Comparison of ENCODE assay signal across 7 cellular contexts in the genomic region with DNA sequence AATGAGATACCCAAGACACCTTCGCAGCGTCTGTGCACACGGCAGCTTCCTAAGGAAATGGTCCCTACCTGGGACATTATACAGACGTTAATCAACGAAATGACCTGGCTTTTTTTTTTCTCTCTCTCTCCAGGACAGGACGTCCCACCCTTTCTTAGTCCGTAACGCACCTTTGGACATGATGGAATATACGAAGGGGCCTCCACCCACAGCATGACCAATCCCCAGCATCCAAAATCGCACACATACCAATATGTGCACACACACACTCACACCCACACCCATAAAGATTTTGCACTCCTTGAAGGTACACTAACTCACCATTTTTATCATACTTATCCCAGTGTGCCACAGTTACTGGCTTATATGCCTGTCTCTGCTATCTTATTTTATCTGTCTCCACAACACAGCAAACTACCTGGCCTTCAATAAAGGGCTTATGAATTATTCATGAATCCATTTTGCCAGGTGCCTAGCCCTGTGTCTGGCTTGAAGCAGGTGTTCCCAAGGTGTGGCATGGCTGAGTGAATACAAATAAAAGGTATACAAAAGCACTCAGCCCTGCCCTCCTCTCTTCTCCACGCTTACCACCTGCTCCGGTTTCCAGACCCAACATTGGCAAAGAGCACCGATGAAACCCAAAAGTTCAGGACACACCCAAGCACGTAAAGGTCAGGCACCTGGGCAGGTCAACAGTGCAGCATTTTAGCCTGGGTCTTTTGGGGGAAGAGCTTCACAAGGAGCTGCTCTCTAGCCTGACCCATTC. TPM values are rescaled to one million over a fixed set of nuclear protein-coding genes. Genes with fewer than 3 reads are reported as not detected.
A peak's percentile ranks its signal among the peaks of the same experiment; 100 is the strongest.
DNase-seq lines count a peak whose midpoint lies in the region; FAIRE-seq and TF ChIP-seq lines count a peak whose summit lies in the region.

No MANE protein-coding gene starts in this region.

- peaks cover 50% of the 10 kb centered on the region for H3K4me1 ChIP-seq in NT2/D1 (ENCODE audit: insufficient read depth, insufficient read length)
- peaks cover 26% of the 10 kb centered on the region for H3K4me1 ChIP-seq in iPS-15b (ENCODE audit: control insufficient read depth, insufficient read depth, low read length)
- peaks cover 65 to 80% of the 10 kb centered on the region in 2 donors for H3K4me1 ChIP-seq in thyroid gland

- H3K27me3 ChIP-seq in NT2/D1 (ENCODE audit: insufficient read depth, insufficient read length) (peaks cover 14% of the 10 kb centered on the region), iPS-15b (ENCODE audit: control insufficient read depth, insufficient read depth, low read length) (no peaks in the 10 kb centered on the region), thyroid gland (no peaks in the 10 kb centered on the region), MG63 (no peaks in the 10 kb centered on the region)

- H3K4me3 ChIP-seq in NT2/D1 (ENCODE audit: insufficient read length, low read depth) (peak overlapping the region; percentile 29), iPS-15b (ENCODE audit: low read depth, low read length) (peak overlapping the region; percentile 96), thyroid gland (replicated peaks in 1 of 3) (peak overlapping the region; percentile 22 to 46 (median 45)), MG63 (no peak overlapping the region)

- H3K9me3 ChIP-seq in NT2/D1 (ENCODE audit: insufficient read depth, low read length) (no peaks in the 10 kb centered on the region), iPS-15b (ENCODE audit: control insufficient read depth, insufficient read depth, low read length) (no peaks in the 10 kb centered on the region), thyroid gland (no peaks in the 10 kb centered on the region), MG63 (no peaks in the 10 kb centered on the region)

- no peaks in the 10 kb centered on the region for H3K36me3 ChIP-seq in NT2/D1 (ENCODE audit: insufficient read depth, insufficient read length, low read length)
- H3K36me3 ChIP-seq in iPS-15b (ENCODE audit: control insufficient read depth, insufficient read depth, low read length) = peaks cover 4% of the 10 kb centered on the region
- no peaks in the 10 kb centered on the region for H3K36me3 ChIP-seq in thyroid gland
- H3K36me3 ChIP-seq in MG63 = no peaks in the 10 kb centered on the region

- H3K27ac ChIP-seq in thyroid gland = peak overlapping the region; percentile 92 to 97 (median 97)

- DNase-seq in LoVo (ENCODE audit: low spot score) (peak; percentile 58), NT2/D1 (ENCODE audit: low read depth, low spot score) (no peak), thyroid gland (peak; percentile 65 to 69), D721Med (ENCODE audit: insufficient read length, low spot score) (no peak), MG63 (no peak)
- no peak for DNase-seq in stimulated activated CD8-positive, alpha-beta memory T cell treated with anti-CD3 and anti-CD28 coated beads, Interleukin-4, amount 100 ng/mL, for 48 hours

- peak in 1 of 2 donors; percentile 75 for TF ChIP-seq POLR2A in thyroid gland (IDR thresholded peaks at IDR 0.05)

- no peak for TF ChIP-seq CTCF in thyroid gland (IDR thresholded peaks at IDR 0.05)
- TF ChIP-seq CTCF in D721Med (IDR thresholded peaks at IDR 0.05; ENCODE audit: insufficient read depth, missing control alignments) = no peak

- peak overlapping the region; percentile 75 for H3K9ac ChIP-seq in NT2/D1 (ENCODE audit: insufficient read length, low read depth)
- H3K9ac ChIP-seq in iPS-15b (ENCODE audit: low read depth, low read length) = peak overlapping the region; percentile 84

- no peak for FAIRE-seq in D721Med (lab: Jason Lieb, UNC)

- WGBS in thyroid gland, 2 donors = 57 to 70% methylated on average over 14 of the region's 14 CpGs

- intact Hi-C loops in thyroid gland (cut with DNase I) = no loop called here

RNA-seq across cellular contexts. Expression of gene SCNN1A, which starts 2.2 kb away (rescaled TPM):
- total RNA-seq in thyroid gland = 100 to 1,000 TPM; 229 to 449 (median 336) TPM
- total RNA-seq in MG63 (2014; rRNA removed; shearing (Covaris generic); ENCODE audit: low replicate concordance) = 0.07 and 0.66 TPM in 2 replicates

RNA-seq across cellular contexts. Expression of gene LTBR, which starts 10.8 kb away (rescaled TPM):
- total RNA-seq in thyroid gland = 100 to 1,000 TPM; 152 to 215 (median 178) TPM
- total RNA-seq in MG63 (2014; rRNA removed; shearing (Covaris generic); ENCODE audit: low replicate concordance) = 35.0 and 61.5 TPM in 2 replicates

RNA-seq across cellular contexts. Expression of gene TNFRSF1A, which starts 31.3 kb away (rescaled TPM):
- 100 to 1,000 TPM; 131 to 185 (median 150) TPM for total RNA-seq in thyroid gland
- 181 and 208 TPM in 2 replicates for total RNA-seq in MG63 (2014; rRNA removed; shearing (Covaris generic); ENCODE audit: low replicate concordance)

Comparison
In these comparisons a context has a peak if more than half of its experiments do, and no peak if none do; other contexts are left out.
1. DNase-seq: peak in LoVo (single experiment) and thyroid gland (2 of 2); none in NT2/D1 (single experiment), D721Med (single experiment), MG63 (single experiment) and stimulated activated CD8-positive, alpha-beta memory T cell treated with anti-CD3 and anti-CD28 coated beads, Interleukin-4, amount 100 ng/mL, for 48 hours (single experiment).
2. RNA of gene SCNN1A, which starts 2.2 kb away (total RNA-seq): 229 to 449 TPM in thyroid gland; 0.07 to 0.66 TPM in MG63; every median in the first group is over 100 times any median in the second.